27 cellular contexts compared by ENCODE assay signal in the genomic region with DNA sequence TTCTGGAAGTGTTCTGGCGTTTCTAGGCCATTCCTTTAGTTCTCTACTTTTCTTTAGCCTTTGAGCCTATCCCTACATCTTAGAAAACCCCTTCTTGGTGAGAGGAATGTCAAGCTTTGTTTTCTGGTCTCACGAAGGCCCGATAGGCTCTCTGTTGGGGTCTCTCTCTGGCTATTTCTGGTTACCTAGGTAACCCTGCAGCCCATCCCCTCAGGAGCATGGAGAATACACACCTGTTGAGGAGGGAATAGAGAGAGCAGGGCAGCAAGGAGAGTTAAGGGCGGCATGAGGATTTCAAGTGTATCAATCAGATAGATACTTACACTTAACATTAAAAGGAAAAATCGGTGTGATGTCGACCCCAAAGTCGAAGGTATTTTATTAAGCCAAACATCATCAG. TPM values are rescaled to one million over a fixed set of nuclear protein-coding genes. Genes with fewer than 3 reads are reported as not detected.
DNase-seq lines count a peak whose midpoint lies in the region; ATAC-seq and TF ChIP-seq lines count a peak whose summit lies in the region.
"Had no signal": no experiment of that assay in that cellular context is flagged by ENCODE, and none has a peak within 500 bp of the region (broad histone marks: within the 10 kb centered on the region; RNA-seq: fewer than 3 reads in every experiment).

No MANE protein-coding gene starts in this region.

- H3K27me3 ChIP-seq in GM23338 (ENCODE audit: insufficient read depth) = no peaks in the 10 kb centered on the region
- no peaks in the 10 kb centered on the region for H3K27me3 ChIP-seq in fibroblast of lung (ENCODE audit: control insufficient read depth, insufficient read depth, low read length)
- no peaks in the 10 kb centered on the region for H3K27me3 ChIP-seq in smooth muscle cell (ENCODE audit: low read depth)
- H3K27me3 ChIP-seq: ascending aorta, heart left ventricle, ovary, tibial artery had no signal

- H3K9me3 ChIP-seq in T-helper 17 cell (ENCODE audit: control insufficient read depth, low read length, poor library complexity, severe bottlenecking) (no peaks in the 10 kb centered on the region), fibroblast of lung (ENCODE audit: control insufficient read depth, insufficient read depth, low read depth, low read length) (no peaks in the 10 kb centered on the region), smooth muscle cell (replicated peaks; ENCODE audit: low read depth) (no peaks in the 10 kb centered on the region)
- H3K9me3 ChIP-seq: ascending aorta, heart left ventricle, ovary, SK-N-SH, tibial artery had no signal

- 95% methylated on average over 7 of the region's 7 CpGs for WGBS in smooth muscle cell (ENCODE audit: low lambda C conversion rate)

- H3K27me3 Mint-ChIP-seq in GM23338 (ENCODE audit: insufficient read depth, low read depth, poor library complexity) = peaks cover 2% of the 10 kb centered on the region
- H3K27me3 Mint-ChIP-seq in T-helper 17 cell = no peaks in the 10 kb centered on the region
- H3K27me3 Mint-ChIP-seq: activated CD4-positive, alpha-beta T cell treated with anti-CD3 and anti-CD28 coated beads, Interleukin-2, amount 10 ng/mL, durations not matched to agents 7 days and 5 days; activated naive CD4-positive, alpha-beta T cell treated with anti-CD3 and anti-CD28 coated beads, Interleukin-2, amount 50 U/mL, for 24 hours; CD4-positive, alpha-beta memory T cell had no signal

- H3K36me3 ChIP-seq in GM23338 (ENCODE audit: insufficient read depth) (0 out of 2 replicates have a peak, but pooled peaks cover 7% of the 10 kb centered on the region), fibroblast of lung (ENCODE audit: control insufficient read depth, insufficient read depth, low read length) (no peaks in the 10 kb centered on the region), smooth muscle cell (ENCODE audit: low read depth) (no peaks in the 10 kb centered on the region)
- H3K36me3 ChIP-seq: ascending aorta, ovary had no signal

- H3F3A ChIP-seq in GM23338 (replicated peaks; ENCODE audit: low read depth) (no peaks in the 10 kb centered on the region), smooth muscle cell (ENCODE audit: low read depth) (peaks cover 4% of the 10 kb centered on the region)

- H3K4me3 ChIP-seq in GM23338 (no peak overlapping the region), fibroblast of lung (replicated peaks in 1 of 4; ENCODE audit: control extremely low read depth in 1 of 4, insufficient read depth in 1 of 4, low read depth in 3 of 4, low read length in 4 of 4) (no peak overlapping the region), smooth muscle cell (no peak overlapping the region)
- H3K4me3 ChIP-seq: ascending aorta, heart left ventricle, ovary, tibial artery had no signal

- no peaks in the 10 kb centered on the region for H3K9me2 ChIP-seq in GM23338 (ENCODE audit: insufficient read depth)
- H3K9me2 ChIP-seq: SK-N-SH had no signal

- no peak overlapping the region for H3K27ac Mint-ChIP-seq in GM23338
- peak overlapping the region; percentile 97 for H3K27ac Mint-ChIP-seq in T-helper 17 cell
- H3K27ac Mint-ChIP-seq: activated CD4-positive, alpha-beta T cell treated with anti-CD3 and anti-CD28 coated beads, Interleukin-2, amount 10 ng/mL, durations not matched to agents 7 days and 5 days; activated naive CD4-positive, alpha-beta T cell treated with anti-CD3 and anti-CD28 coated beads, Interleukin-2, amount 50 U/mL, for 24 hours; immature natural killer cell; natural killer cell had no signal

- TF ChIP-seq CTCF in GM23338 (conservative IDR thresholded peaks at IDR 0.05; ENCODE audit: low read depth in 2 of 2) (no peak), fibroblast of lung (conservative IDR thresholded peaks at IDR 0.05 in 1 of 2, IDR thresholded peaks at IDR 0.05 in 1 of 2; ENCODE audit: low read depth in 1 of 2, low read length in 2 of 2) (no peak), smooth muscle cell (IDR thresholded peaks at IDR 0.05; ENCODE audit: borderline replicate concordance, insufficient read depth, poor library complexity, severe bottlenecking) (no peak)

- no peaks in the 10 kb centered on the region for H4K20me1 ChIP-seq in GM23338 (replicated peaks; ENCODE audit: insufficient read depth)
- H4K20me1 ChIP-seq in fibroblast of lung (ENCODE audit: control insufficient read depth, extremely low read depth, insufficient read depth, low read length) = no peaks in the 10 kb centered on the region
- H4K20me1 ChIP-seq in smooth muscle cell (ENCODE audit: low read depth) = no peaks in the 10 kb centered on the region

- peaks cover 36% of the 10 kb centered on the region for H3K79me2 ChIP-seq in GM23338 (replicated peaks; ENCODE audit: insufficient read depth)
- H3K79me2 ChIP-seq in fibroblast of lung (ENCODE audit: control insufficient read depth, insufficient read depth, low read length) = peaks cover 2% of the 10 kb centered on the region
- peaks cover 4% of the 10 kb centered on the region for H3K79me2 ChIP-seq in smooth muscle cell (ENCODE audit: low read depth)

- H3K36me3 Mint-ChIP-seq in GM23338 (ENCODE audit: low read depth) (peaks cover 32% of the 10 kb centered on the region), T-helper 17 cell (ENCODE audit: low read depth) (peaks cover 12% of the 10 kb centered on the region)

- H2AFZ ChIP-seq in GM23338 (no peak overlapping the region), fibroblast of lung (ENCODE audit: low read length) (no peak overlapping the region), smooth muscle cell (ENCODE audit: low read depth) (no peak overlapping the region)

- no peak overlapping the region for H3K4me3 Mint-ChIP-seq in GM23338
- no peak overlapping the region for H3K4me3 Mint-ChIP-seq in T-helper 17 cell
- H3K4me3 Mint-ChIP-seq: activated CD4-positive, alpha-beta T cell treated with anti-CD3 and anti-CD28 coated beads, Interleukin-2, amount 10 ng/mL, durations not matched to agents 7 days and 5 days; immature natural killer cell; natural killer cell had no signal

- H3K4me1 Mint-ChIP-seq in GM23338 = peaks cover 61% of the 10 kb centered on the region
- H3K4me1 Mint-ChIP-seq in T-helper 17 cell = peaks cover 65% of the 10 kb centered on the region

- H3K4me1 ChIP-seq in GM23338 (ENCODE audit: insufficient read depth) (peaks cover 36% of the 10 kb centered on the region), fibroblast of lung (ENCODE audit: control insufficient read depth, extremely low read depth, insufficient read depth, low read length) (peaks cover 4% of the 10 kb centered on the region), smooth muscle cell (ENCODE audit: low read depth) (peaks cover 13% of the 10 kb centered on the region)
- H3K4me1 ChIP-seq: ascending aorta, tibial artery had no signal

- H3K9ac ChIP-seq in fibroblast of lung (ENCODE audit: insufficient read depth, low read length) (no peak overlapping the region), smooth muscle cell (ENCODE audit: low read depth) (peak overlapping the region; percentile 10)
- H3K9ac ChIP-seq: SK-N-SH had no signal

- H3K9me3 Mint-ChIP-seq in GM23338 = no peaks in the 10 kb centered on the region
- H3K9me3 Mint-ChIP-seq: CD4-positive, alpha-beta memory T cell; immature natural killer cell; natural killer cell had no signal

- peak; percentile 75 for DNase-seq in GM23338 (ENCODE audit: low spot score)
- DNase-seq in T-helper 17 cell = no peak
- DNase-seq in fibroblast of lung (ENCODE audit: low read depth in 2 of 2) = no peak
- no peak for DNase-seq in smooth muscle cell (lab: John Stamatoyannopoulos, UW; ENCODE audit: unreplicated experiment)
- DNase-seq in DMS 273 (lab: John Stamatoyannopoulos, UW; ENCODE audit: unreplicated experiment) = no peak
- DNase-seq: activated CD4-positive, alpha-beta T cell treated with anti-CD3 and anti-CD28 coated beads, Interleukin-2, amount 10 ng/mL, durations not matched to agents 7 days and 5 days; CD4-positive, alpha-beta memory T cell; cerebellar nuclear complex; DMS153; heart left ventricle; immature natural killer cell; left ventricle myocardium superior; natural killer cell; NCI-H1092 treated with DMSO at 0.1 percent for 48 hours; NCI-H2029; NCI-H2227 treated with DMSO at 0.1 percent for 48 hours; ovary; RPMI8226; SK-N-SH; stimulated activated naive CD4-positive, alpha-beta T cell treated with Interleukin-2 at 50 U/mL for 16 hours; tibial artery had no signal

- ATAC-seq in GM23338 (peak; percentile 85), T-helper 17 cell (no peak), HG02981 (IDR thresholded peaks at IDR 0.05; ENCODE audit: unreplicated experiment) (no peak), GM18520 (IDR thresholded peaks at IDR 0.05; ENCODE audit: unreplicated experiment) (no peak), HG02759 (IDR thresholded peaks at IDR 0.05; ENCODE audit: unreplicated experiment) (no peak)
- ATAC-seq: natural killer cell had no signal

- no peak overlapping the region for H3K4me2 ChIP-seq in GM23338
- no peak overlapping the region for H3K4me2 ChIP-seq in fibroblast of lung (ENCODE audit: extremely low read depth, insufficient read depth, low read length)
- H3K4me2 ChIP-seq in smooth muscle cell = no peak overlapping the region
- H3K4me2 ChIP-seq: SK-N-SH had no signal

- H3K27ac ChIP-seq in GM23338 (ENCODE audit: low read depth) = no peak overlapping the region
- H3K27ac ChIP-seq in fibroblast of lung (ENCODE audit: insufficient read depth, low read length) = peak overlapping the region; percentile 2
- H3K27ac ChIP-seq in smooth muscle cell (ENCODE audit: low read depth) = peak overlapping the region; percentile 51
- H3K27ac ChIP-seq: ascending aorta, ovary, tibial artery, VCaP had no signal

RNA-seq across cellular contexts. Expression of gene LRRC8D, which starts 45.7 kb away (rescaled TPM):
- 48.1 and 48.8 TPM in 2 replicates for total RNA-seq in GM23338 (2014; rRNA removed; shearing (Covaris generic))
- polyA plus RNA-seq in GM23338 (2016; fragmentation: Nextera tagmentation; extraction: Ambion mirVana) (22.4 and 23.6 TPM in 2 replicates), fibroblast of lung (40.0 and 58.1 TPM in 2 replicates), smooth muscle cell (5.2 and 13.9 TPM in 2 replicates)
- total RNA-seq in T-helper 17 cell (10 to 100 TPM; 28.3 to 33.5 TPM), fibroblast of lung (28.8 and 41.0 TPM in 2 replicates), smooth muscle cell (14.7 and 25.1 TPM in 2 replicates)
- 21.9 and 30.3 TPM in 2 replicates for polyA plus RNA-seq in fibroblast of lung (2012)
- 16.8 and 22.9 TPM in 2 replicates for polyA minus RNA-seq in fibroblast of lung (ENCODE audit: low replicate concordance)
